In genomic region chr19:383922-384800, GRCh38 we compare ENCODE assay signal across 10 cellular contexts. TPM values are rescaled to one million over a fixed set of nuclear protein-coding genes. Genes with fewer than 3 reads are reported as not detected.
DNase-seq lines count a peak whose midpoint lies in the region; ATAC-seq and TF ChIP-seq lines count a peak whose summit lies in the region.
"Had no signal": no experiment of that assay in that cellular context is flagged by ENCODE, and none has a peak within 500 bp of the region (broad histone marks: within the 10 kb centered on the region; RNA-seq: fewer than 3 reads in every experiment).

No MANE protein-coding gene starts in this region.

- H2AFZ ChIP-seq in DND-41 (ENCODE audit: low read depth, low read length), result no peak overlapping the region
- H2AFZ ChIP-seq in parathyroid adenoma, result no peak overlapping the region

- no peak for DNase-seq in DND-41
- peak; percentile 38 for DNase-seq in NCI-H82 treated with DMSO at 0.1 percent for 48 hours (lab: John Stamatoyannopoulos, UW; ENCODE audit: unreplicated experiment)
- peak; percentile 62 for DNase-seq in glutamatergic neuron
- no peak for DNase-seq in SIG-M5 treated with dmso at 0.1 percent for 504 hours (lab: John Stamatoyannopoulos, UW; ENCODE audit: unreplicated experiment)
- DNase-seq in T1000 (lab: John Stamatoyannopoulos, UW), result no peak
- DNase-seq: cortex of kidney had no signal

- H3K27me3 Mint-ChIP-seq in glutamatergic neuron (ENCODE audit: unreplicated experiment), result peaks cover 17% of the 10 kb centered on the region
- H3K27me3 Mint-ChIP-seq in stimulated activated memory B cell treated with anti-CD40 and anti-IgM and Interleukin-4, amounts not matched to agents 10 μg/mL and 1 μg/mL and 100 μg/mL, for 72 hours, result peaks cover 35% of the 10 kb centered on the region

- no peak for ATAC-seq in DND-41 (ENCODE audit: insufficient read depth, low read depth)
- ATAC-seq in GM18498 (IDR thresholded peaks at IDR 0.05; ENCODE audit: unreplicated experiment), result no peak
- ATAC-seq in stimulated activated memory B cell treated with anti-CD40 and anti-IgM and Interleukin-4, amounts not matched to agents 10 μg/mL and 1 μg/mL and 100 μg/mL, for 72 hours, result no peak

- H3K9me3 Mint-ChIP-seq in glutamatergic neuron (ENCODE audit: unreplicated experiment), result peaks cover 19% of the 10 kb centered on the region
- H3K9me3 Mint-ChIP-seq in stimulated activated memory B cell treated with anti-CD40 and anti-IgM and Interleukin-4, amounts not matched to agents 10 μg/mL and 1 μg/mL and 100 μg/mL, for 72 hours, result peaks cover 19% of the 10 kb centered on the region

- H3K27ac Mint-ChIP-seq in glutamatergic neuron (ENCODE audit: unreplicated experiment), result peak overlapping the region; percentile 78
- H3K27ac Mint-ChIP-seq in stimulated activated memory B cell treated with anti-CD40 and anti-IgM and Interleukin-4, amounts not matched to agents 10 μg/mL and 1 μg/mL and 100 μg/mL, for 72 hours, result no peak overlapping the region

- H3K9ac ChIP-seq in DND-41 (ENCODE audit: low read depth, low read length), result no peak overlapping the region
- no peak overlapping the region for H3K9ac ChIP-seq in parathyroid adenoma

- no peak overlapping the region for H3K4me3 Mint-ChIP-seq in glutamatergic neuron (ENCODE audit: unreplicated experiment)
- no peak overlapping the region for H3K4me3 Mint-ChIP-seq in stimulated activated memory B cell treated with anti-CD40 and anti-IgM and Interleukin-4, amounts not matched to agents 10 μg/mL and 1 μg/mL and 100 μg/mL, for 72 hours

- H4K20me1 ChIP-seq in DND-41 (ENCODE audit: insufficient read depth, low read length), result no peaks in the 10 kb centered on the region

- H3K27ac ChIP-seq in DND-41 (ENCODE audit: low read length) (no peak overlapping the region), parathyroid adenoma (no peak overlapping the region)
- H3K27ac ChIP-seq: SJSA1 had no signal

- H3K4me3 ChIP-seq in DND-41 (ENCODE audit: low read depth in 1 of 2, low read length in 2 of 2) (no peak overlapping the region), parathyroid adenoma (ENCODE audit: low read depth, low read length) (no peak overlapping the region)
- H3K4me3 ChIP-seq: SJSA1 had no signal

- H3K36me3 ChIP-seq in DND-41 (ENCODE audit: insufficient read depth, low read length) (no peaks in the 10 kb centered on the region), parathyroid adenoma (ENCODE audit: control insufficient read depth, insufficient read depth, low read length) (no peaks in the 10 kb centered on the region)
- H3K36me3 ChIP-seq: SJSA1 had no signal

- no peaks in the 10 kb centered on the region for H3K27me3 ChIP-seq in DND-41 (ENCODE audit: insufficient read depth, low read length, poor library complexity)
- no peaks in the 10 kb centered on the region for H3K27me3 ChIP-seq in parathyroid adenoma (ENCODE audit: control insufficient read depth, insufficient read depth, low read length)
- H3K27me3 ChIP-seq: SJSA1 had no signal

- H3K9me3 ChIP-seq in DND-41 (ENCODE audit: insufficient read depth, low read length, severe bottlenecking) (no peaks in the 10 kb centered on the region), parathyroid adenoma (ENCODE audit: control insufficient read depth, low read length) (no peaks in the 10 kb centered on the region)
- H3K9me3 ChIP-seq: SJSA1 had no signal

- H3K36me3 Mint-ChIP-seq in glutamatergic neuron (ENCODE audit: unreplicated experiment), result peaks cover 14% of the 10 kb centered on the region
- no peaks in the 10 kb centered on the region for H3K36me3 Mint-ChIP-seq in stimulated activated memory B cell treated with anti-CD40 and anti-IgM and Interleukin-4, amounts not matched to agents 10 μg/mL and 1 μg/mL and 100 μg/mL, for 72 hours

- no peak overlapping the region for H3K4me2 ChIP-seq in DND-41 (ENCODE audit: insufficient read depth, low read length)
- H3K4me2 ChIP-seq in parathyroid adenoma (ENCODE audit: low read length), result no peak overlapping the region

- TF ChIP-seq CTCF in DND-41 (IDR thresholded peaks at IDR 0.05; ENCODE audit: borderline replicate concordance, extremely low read depth, low read length, poor library complexity, severe bottlenecking) (peak; percentile 48), glutamatergic neuron (IDR thresholded peaks at IDR 0.05; ENCODE audit: partially characterized antibody, unreplicated experiment) (peak; percentile 76), parathyroid adenoma (IDR thresholded peaks at IDR 0.05) (peak; percentile 22)

- H3K4me1 ChIP-seq in DND-41 (ENCODE audit: insufficient read depth, low read length), result peaks cover 11% of the 10 kb centered on the region
- H3K4me1 ChIP-seq in parathyroid adenoma, result no peaks in the 10 kb centered on the region
- H3K4me1 ChIP-seq: SJSA1 had no signal

- H3K4me1 Mint-ChIP-seq in glutamatergic neuron (ENCODE audit: low read depth, unreplicated experiment), result peaks cover 18% of the 10 kb centered on the region
- peaks cover 20% of the 10 kb centered on the region for H3K4me1 Mint-ChIP-seq in stimulated activated memory B cell treated with anti-CD40 and anti-IgM and Interleukin-4, amounts not matched to agents 10 μg/mL and 1 μg/mL and 100 μg/mL, for 72 hours

- H3K79me2 ChIP-seq in DND-41 (ENCODE audit: insufficient read depth, low read length) (no peaks in the 10 kb centered on the region), parathyroid adenoma (no peaks in the 10 kb centered on the region)

RNA-seq across cellular contexts. Expression of gene C2CD4C, which starts 24.8 kb away (rescaled TPM):
- 9.6 TPM for total RNA-seq in glutamatergic neuron (ENCODE audit: unreplicated experiment)

RNA-seq across cellular contexts. Expression of gene MIER2, which starts 39.6 kb away (rescaled TPM):
- total RNA-seq in glutamatergic neuron (ENCODE audit: unreplicated experiment), result 47.3 TPM

Comparison
In these comparisons a context has a peak if more than half of its experiments do, and no peak if none do; other contexts are left out.
1. DNase-seq: peak in NCI-H82 treated with DMSO at 0.1 percent for 48 hours (single experiment) and glutamatergic neuron (single experiment); none in DND-41 (single experiment), SIG-M5 treated with dmso at 0.1 percent for 504 hours (single experiment) and T1000 (single experiment).
2. CTCF ChIP-seq: peak in every context shown above with its lines; median percentile 76 in glutamatergic neuron; 48 in DND-41; 22 in parathyroid adenoma.